Comparison of ENCODE assay signal across 23 cellular contexts in the genomic region with DNA sequence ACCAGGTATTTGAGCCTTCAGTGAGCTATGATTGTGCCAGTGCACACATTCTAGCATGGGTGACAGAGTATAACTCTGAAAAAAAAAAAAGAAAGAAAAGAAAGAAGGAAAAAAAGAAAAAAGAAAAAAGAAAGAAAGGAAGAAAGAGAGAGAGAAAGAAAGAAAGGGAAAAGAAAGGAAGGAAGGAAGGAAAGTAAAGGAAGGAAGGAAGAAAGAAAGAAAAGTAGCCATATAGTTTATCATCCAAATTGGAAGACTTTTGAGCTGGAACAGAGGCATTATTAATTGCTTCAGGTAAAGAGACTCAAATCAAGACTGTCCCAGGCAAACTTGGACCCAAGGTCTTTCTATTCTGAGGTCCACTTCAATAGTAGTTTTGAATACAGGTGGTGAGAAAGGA.
"Had no signal": no experiment of that assay in that cellular context is flagged by ENCODE, and none has a peak within 500 bp of the region (broad histone marks: within the 10 kb centered on the region; RNA-seq: fewer than 3 reads in every experiment).

No MANE protein-coding gene starts in this region.

- H3K27ac Mint-ChIP-seq: activated naive CD4-positive, alpha-beta T cell treated with anti-CD3 and anti-CD28 coated beads for 36 hours; activated T-cell treated with anti-CD3 and anti-CD28 coated beads, Interleukin-2, amount 50 U/mL, for 24 hours; naive B cell; neural progenitor cell; progenitor cell of endocrine pancreas; T-helper 2 cell treated with Interferon-gamma antibody and Interleukin-4, amounts not matched to agents 5 μg/mL and 100 μg/mL, for 36 hours had no signal

- H3K9ac ChIP-seq: neural progenitor cell had no signal

- H3K4me1 ChIP-seq: sigmoid colon had no signal

- H3K27me3 ChIP-seq: cardiac muscle cell, heart right ventricle, neural progenitor cell, sigmoid colon, upper lobe of left lung had no signal

- FAIRE-seq: kidney, TTC549 had no signal

- H3K27me3 Mint-ChIP-seq: activated T-cell treated with anti-CD3 and anti-CD28 coated beads, Interleukin-2, amount 50 U/mL, for 24 hours had no signal

- DNase-seq: activated CD4-positive, alpha-beta T cell treated with anti-CD3 and anti-CD28 coated beads for 1 hour; activated CD8-positive, alpha-beta memory T cell treated with anti-CD3 and anti-CD28 coated beads for 24 hours; activated CD8-positive, alpha-beta memory T cell treated with anti-CD3 and anti-CD28 coated beads, Interleukin-2, amount 50 U/mL, for 4 hours; activated effector memory CD4-positive, alpha-beta T cell treated with Interleukin-2 at 50 U/mL for 16 hours; activated naive CD4-positive, alpha-beta T cell treated with anti-CD3 and anti-CD28 coated beads for 36 hours; activated T-cell treated with anti-CD3 and anti-CD28 coated beads, Interleukin-2, amount 50 U/mL, for 24 hours; amygdala; heart right ventricle; kidney; lower lobe of right lung; naive B cell; retina; sigmoid colon; stimulated activated CD4-positive, alpha-beta T cell treated with anti-CD3 and anti-CD28 coated beads, Interleukin-4, amount 100 ng/mL, for 24 hours; stimulated activated naive CD8-positive, alpha-beta T cell treated with anti-CD3 and anti-CD28 coated beads, Interleukin-15, Interleukin-2, amounts not matched to agents 100 U/mL and 50 U/mL, for 24 hours; T-cell; upper lobe of left lung; WERI-Rb-1 had no signal

- H3K27ac ChIP-seq: cardiac muscle cell, heart right ventricle, lower lobe of right lung, neural progenitor cell, sigmoid colon, upper lobe of left lung, WERI-Rb-1 had no signal

- H3K4me3 Mint-ChIP-seq: activated naive CD4-positive, alpha-beta T cell treated with anti-CD3 and anti-CD28 coated beads for 36 hours; activated T-cell treated with anti-CD3 and anti-CD28 coated beads, Interleukin-2, amount 50 U/mL, for 24 hours; naive B cell; neural progenitor cell; T-cell; T-helper 2 cell treated with Interferon-gamma antibody and Interleukin-4, amounts not matched to agents 5 μg/mL and 100 μg/mL, for 36 hours had no signal

- H3K36me3 Mint-ChIP-seq: naive B cell, neural progenitor cell, T-cell had no signal

- H2AFZ ChIP-seq: neural progenitor cell had no signal

- H3K9me3 Mint-ChIP-seq: activated naive CD4-positive, alpha-beta T cell treated with anti-CD3 and anti-CD28 coated beads for 36 hours; activated T-cell treated with anti-CD3 and anti-CD28 coated beads, Interleukin-2, amount 50 U/mL, for 24 hours; T-cell; T-helper 2 cell treated with Interferon-gamma antibody and Interleukin-4, amounts not matched to agents 5 μg/mL and 100 μg/mL, for 36 hours had no signal

- H3K9me3 ChIP-seq: heart right ventricle, lower lobe of right lung, sigmoid colon, upper lobe of left lung had no signal

- H3K36me3 ChIP-seq: cardiac muscle cell, heart right ventricle, lower lobe of right lung, neural progenitor cell, sigmoid colon, upper lobe of left lung, WERI-Rb-1 had no signal

- H3K4me3 ChIP-seq: cardiac muscle cell, heart right ventricle, lower lobe of right lung, neural progenitor cell, sigmoid colon, upper lobe of left lung had no signal

- ATAC-seq: heart right ventricle, lower lobe of right lung, T-cell had no signal

- H3K4me2 ChIP-seq: neural progenitor cell had no signal
